ENCODE assay signal across 13 cellular contexts in genomic region chr9:125913551-125913950, GRCh38.
"Had no signal": no experiment of that assay in that cellular context is flagged by ENCODE, and none has a peak within 500 bp of the region (broad histone marks: within the 10 kb centered on the region; RNA-seq: fewer than 3 reads in every experiment).

No MANE protein-coding gene starts in this region.

- DNase-seq: activated CD4-positive, alpha-beta T cell treated with anti-CD3 and anti-CD28 coated beads, Interleukin-2, amount 10 ng/mL, durations not matched to agents 7 days and 5 days; activated CD8-positive, alpha-beta T cell treated with anti-CD3 and anti-CD28 coated beads, Interleukin-2, amount 10 ng/mL, durations not matched to agents 7 days and 5 days; activated naive CD4-positive, alpha-beta T cell treated with anti-CD3 and anti-CD28 coated beads for 36 hours; activated T-cell treated with anti-CD3 and anti-CD28 coated beads, Interleukin-2, amount 50 U/mL, for 24 hours; brain microvascular endothelial cell; heart right ventricle; immature natural killer cell; kidney glomerular epithelial cell; left ventricle myocardium superior; stimulated activated CD4-positive, alpha-beta T cell treated with anti-CD3 and anti-CD28 coated beads, Interleukin-2, amount 100 ng/mL, for 24 hours; stimulated activated naive CD4-positive, alpha-beta T cell treated with Interleukin-2 at 50 U/mL for 16 hours; thyroid gland had no signal

- ATAC-seq: activated CD4-positive, CD25-positive, alpha-beta regulatory T cell treated with anti-CD3 and anti-CD28 coated beads, Interleukin-2, amount 50 U/mL, for 24 hours; activated CD8-positive, alpha-beta T cell treated with anti-CD3 and anti-CD28 coated beads, Interleukin-2, amount 10 ng/mL, durations not matched to agents 7 days and 5 days; heart right ventricle; left ventricle myocardium superior had no signal
